13 cellular contexts compared by ENCODE assay signal in genomic region chr11:60498853-60499252, GRCh38. TPM values are rescaled to one million over a fixed set of nuclear protein-coding genes. Genes with fewer than 3 reads are reported as not detected.
DNase-seq lines count a peak whose midpoint lies in the region; ATAC-seq, FAIRE-seq and TF ChIP-seq lines count a peak whose summit lies in the region.
"Had no signal": no experiment of that assay in that cellular context is flagged by ENCODE, and none has a peak within 500 bp of the region (broad histone marks: within the 10 kb centered on the region; RNA-seq: fewer than 3 reads in every experiment).

No MANE protein-coding gene starts in this region.

- no peak overlapping the region for H2AFZ ChIP-seq in astrocyte (ENCODE audit: low read depth, low read length)

- peak; percentile 9 for DNase-seq in stimulated activated CD4-positive, alpha-beta T cell treated with anti-CD3 and anti-CD28 coated beads, Interleukin-15, amount 100 ng/mL, for 24 hours
- DNase-seq in stimulated activated CD4-positive, alpha-beta T cell treated with anti-CD3 and anti-CD28 coated beads, Interleukin-4, amount 100 ng/mL, for 24 hours = no peak
- DNase-seq in astrocyte (ENCODE audit: low read depth) (no peak), NCI-H187 (lab: John Stamatoyannopoulos, UW) (no peak), ovary (no peak), iPS-NIHi11 (ENCODE audit: low spot score) (no peak)
- DNase-seq: activated T-cell treated with anti-CD3 and anti-CD28 coated beads for 4 hours, heart left ventricle, NCI-H1092, SHP77 treated with DMSO at 0.1 percent for 48 hours had no signal

- no peak overlapping the region for H3K9ac ChIP-seq in astrocyte (ENCODE audit: low read length)

- TF ChIP-seq EP300 in ovary (IDR thresholded peaks at IDR 0.05) = no peak

- peak overlapping the region; percentile 17 for H3K4me3 Mint-ChIP-seq in astrocyte (ENCODE audit: unreplicated experiment)

- H3K27ac Mint-ChIP-seq in astrocyte (ENCODE audit: unreplicated experiment) = peak overlapping the region; percentile 15

- peaks cover 3% of the 10 kb centered on the region for H3K9me3 ChIP-seq in astrocyte (ENCODE audit: insufficient read depth, low read depth, low read length)
- no peaks in the 10 kb centered on the region for H3K9me3 ChIP-seq in ovary
- H3K9me3 ChIP-seq: heart left ventricle had no signal

- H3K4me3 ChIP-seq in astrocyte (ENCODE audit: insufficient read depth, low read depth, low read length) (no peak overlapping the region), ovary (no peak overlapping the region)
- H3K4me3 ChIP-seq: heart left ventricle had no signal

- no peak for TF ChIP-seq POLR2A in ovary (IDR thresholded peaks at IDR 0.05)

- no peak overlapping the region for H3K27ac ChIP-seq in astrocyte (ENCODE audit: low read depth, low read length)
- H3K27ac ChIP-seq in ovary = no peak overlapping the region
- H3K27ac ChIP-seq: heart left ventricle had no signal

- no peaks in the 10 kb centered on the region for H3K27me3 Mint-ChIP-seq in astrocyte (ENCODE audit: low read depth, unreplicated experiment)

- TF ChIP-seq CTCF in astrocyte (IDR thresholded peaks at IDR 0.05; ENCODE audit: insufficient read depth, low read depth, low read length) = no peak
- no peak for TF ChIP-seq CTCF in ovary (IDR thresholded peaks at IDR 0.05)

- H3K79me2 ChIP-seq in astrocyte (ENCODE audit: insufficient read depth, low read length) = no peaks in the 10 kb centered on the region

- H4K20me1 ChIP-seq in astrocyte (ENCODE audit: insufficient read depth, low read length) = no peaks in the 10 kb centered on the region

- WGBS in ovary, 3 donors = 52 to 61% (median 57%) methylated on average over 4 of the region's 4 CpGs

- H3K4me1 ChIP-seq in astrocyte (ENCODE audit: insufficient read depth, low read length) (no peaks in the 10 kb centered on the region), ovary (ENCODE audit: insufficient read depth) (no peaks in the 10 kb centered on the region)

- ATAC-seq in HG03196 (IDR thresholded peaks at IDR 0.05; ENCODE audit: unreplicated experiment) = peak; percentile 82
- ATAC-seq in GM19023 (IDR thresholded peaks at IDR 0.05; ENCODE audit: unreplicated experiment) = no peak

- H3K4me2 ChIP-seq in astrocyte (ENCODE audit: low read length) = no peak overlapping the region

- H3K4me1 Mint-ChIP-seq in astrocyte (ENCODE audit: low read depth, unreplicated experiment) = peaks cover 12% of the 10 kb centered on the region

- FAIRE-seq in astrocyte (lab: Jason Lieb, UNC) = no peak
- FAIRE-seq: colon had no signal

- intact Hi-C loops in ovary (cut with DNase I) = no loop called here

- H3K36me3 Mint-ChIP-seq in astrocyte (ENCODE audit: low read depth, unreplicated experiment) = no peaks in the 10 kb centered on the region

- no peaks in the 10 kb centered on the region for H3K9me3 Mint-ChIP-seq in astrocyte (ENCODE audit: unreplicated experiment)

- H3K36me3 ChIP-seq in astrocyte (ENCODE audit: insufficient read depth, low read length) (no peaks in the 10 kb centered on the region), ovary (no peaks in the 10 kb centered on the region)
- H3K36me3 ChIP-seq: heart left ventricle had no signal

- H3K27me3 ChIP-seq in astrocyte (ENCODE audit: insufficient read depth, low read length) (no peaks in the 10 kb centered on the region), ovary (no peaks in the 10 kb centered on the region)
- H3K27me3 ChIP-seq: heart left ventricle had no signal

RNA-seq across cellular contexts. Expression of gene MS4A12, which starts 6.3 kb away (rescaled TPM):
- total RNA-seq in astrocyte (0.31 TPM in 1 of 2 replicates, not detected in the other), ovary (not detected)
- polyA plus RNA-seq in ovary = not detected
- total RNA-seq: heart left ventricle had no signal
- polyA plus RNA-seq: heart left ventricle had no signal

RNA-seq across cellular contexts. Expression of gene MS4A13, which starts 16.3 kb away (rescaled TPM):
- not detected in 2 replicates for total RNA-seq in astrocyte
- not detected for total RNA-seq in ovary
- polyA plus RNA-seq in ovary = not detected
- total RNA-seq: heart left ventricle had no signal
- polyA plus RNA-seq: heart left ventricle had no signal

RNA-seq across cellular contexts. Expression of gene MS4A1, which starts 43.2 kb away (rescaled TPM):
- total RNA-seq in astrocyte (not detected in 2 replicates), ovary (under 1 TPM in 3 of 7 donors, not detected in 4; 0.11 to 0.74 (median 0.27) TPM)
- polyA plus RNA-seq in ovary = under 1 TPM; 0.05 to 0.55 TPM
